19 cellular contexts compared by ENCODE assay signal in genomic region chr6:80728340-80728739, GRCh38.
DNase-seq lines count a peak whose midpoint lies in the region; ATAC-seq and TF ChIP-seq lines count a peak whose summit lies in the region.
"Had no signal": no experiment of that assay in that cellular context is flagged by ENCODE, and none has a peak within 500 bp of the region (broad histone marks: within the 10 kb centered on the region; RNA-seq: fewer than 3 reads in every experiment).

No MANE protein-coding gene starts in this region.

- no peak overlapping the region for H2BK5ac ChIP-seq in IMR-90 (ENCODE audit: low read depth, low read length, poor library complexity, severe bottlenecking)

- no peak overlapping the region for H2BK15ac ChIP-seq in IMR-90 (ENCODE audit: low read depth, low read length)

- no peaks in the 10 kb centered on the region for H3K4me1 Mint-ChIP-seq in activated CD4-positive, alpha-beta T cell treated with anti-CD3 and anti-CD28 coated beads, Interleukin-2, amount 10 ng/mL, durations not matched to agents 24 days and 14 days
- H3K4me1 Mint-ChIP-seq: CD14-positive monocyte; CD8-positive, alpha-beta memory T cell had no signal

- no peak for TF ChIP-seq CTCF in AG10803 (conservative IDR thresholded peaks at IDR 0.05; ENCODE audit: low read length)
- TF ChIP-seq CTCF in IMR-90 (conservative IDR thresholded peaks at IDR 0.05; ENCODE audit: low read depth, low read length), result no peak
- no peak for TF ChIP-seq CTCF in fibroblast of mammary gland (conservative IDR thresholded peaks at IDR 0.05; ENCODE audit: control insufficient read depth, insufficient read depth, low read depth, low read length)

- no peak overlapping the region for H3K23ac ChIP-seq in IMR-90 (ENCODE audit: low read depth, low read length)

- no peak overlapping the region for H2AK5ac ChIP-seq in IMR-90 (ENCODE audit: low read depth, low read length)

- no peak overlapping the region for H4K5ac ChIP-seq in IMR-90 (ENCODE audit: low read depth, low read length)

- H3K56ac ChIP-seq in IMR-90 (ENCODE audit: extremely low read depth, insufficient read depth, low read length), result no peak overlapping the region

- H3K9me1 ChIP-seq in IMR-90 (ENCODE audit: insufficient read depth, low read length), result no peaks in the 10 kb centered on the region

- H4K91ac ChIP-seq in IMR-90 (ENCODE audit: insufficient read depth, low read depth, low read length), result no peak overlapping the region

- no peak overlapping the region for H2BK120ac ChIP-seq in IMR-90 (ENCODE audit: low read depth, low read length)

- no peak overlapping the region for H2AFZ ChIP-seq in IMR-90 (replicated peaks; ENCODE audit: low read length, poor library complexity)

- H3K27ac Mint-ChIP-seq in activated CD4-positive, alpha-beta T cell treated with anti-CD3 and anti-CD28 coated beads, Interleukin-2, amount 10 ng/mL, durations not matched to agents 24 days and 14 days, result no peak overlapping the region
- H3K27ac Mint-ChIP-seq: CD14-positive monocyte; CD4-positive, alpha-beta T cell; CD8-positive, alpha-beta memory T cell had no signal

- H3K14ac ChIP-seq in IMR-90 (replicated peaks; ENCODE audit: low read depth, low read length), result no peak overlapping the region

- POLR2A ChIA-PET in IMR-90 (lab: Charles Lee; ENCODE audit: unreplicated experiment), result interaction anchor here (0.5 to 0.6 kb wide), 2 partner anchors 203 to 1546 kb away, joined by 6 to 8 read pairs; no protein-coding TSS in a partner anchor

- peaks cover 2% of the 10 kb centered on the region; the same call in 1 of the 2 replicates for H3K4me1 ChIP-seq in IMR-90 (ENCODE audit: control insufficient read depth, insufficient read depth, low read length)
- H3K4me1 ChIP-seq: BLaER1 treated with 17β-estradiol and CSF1 and Interleukin-3, amounts not matched to agents 10 nM and 100 nM had no signal

- H3K4ac ChIP-seq in IMR-90 (ENCODE audit: low read depth, low read length), result no peak overlapping the region

- H2AK9ac ChIP-seq in IMR-90 (replicated peaks; ENCODE audit: low read depth, low read length, poor library complexity), result no peak overlapping the region

- H2BK20ac ChIP-seq in IMR-90 (ENCODE audit: low read depth, low read length), result no peak overlapping the region

- no peaks in the 10 kb centered on the region for H3K36me3 ChIP-seq in IMR-90 (ENCODE audit: control insufficient read depth, insufficient read depth, low read length)
- H3K36me3 ChIP-seq: BE2C; BLaER1 treated with 17β-estradiol and CSF1 and Interleukin-3, amounts not matched to agents 10 nM and 100 nM had no signal

- TF ChIP-seq POLR2A in IMR-90 (IDR thresholded peaks at IDR 0.05; ENCODE audit: low read depth, low read length), result no peak

- no TSS peak for BruUV-seq in IMR-90 (replicated peaks; lab: Mats Ljungman, UMichigan)

- ATAC-seq in IMR-90 (ENCODE audit: low read depth), result no peak
- ATAC-seq: GM12878 had no signal

- H3K4me3 ChIP-seq in AG10803 (ENCODE audit: low read length) (no peak overlapping the region), IMR-90 (ENCODE audit: insufficient read depth, low read depth, low read length) (no peak overlapping the region), fibroblast of mammary gland (ENCODE audit: control insufficient read depth, low read depth, low read length) (no peak overlapping the region)
- H3K4me3 ChIP-seq: BLaER1 treated with 17β-estradiol and CSF1 and Interleukin-3, amounts not matched to agents 10 nM and 100 nM; GM12878 had no signal

- no peaks in the 10 kb centered on the region for H3K27me3 ChIP-seq in IMR-90 (ENCODE audit: control insufficient read depth, insufficient read depth, low read length)
- H3K27me3 ChIP-seq: BE2C; BLaER1 treated with 17β-estradiol and CSF1 and Interleukin-3, amounts not matched to agents 10 nM and 100 nM had no signal

- H3K4me3 Mint-ChIP-seq in activated CD4-positive, alpha-beta T cell treated with anti-CD3 and anti-CD28 coated beads, Interleukin-2, amount 10 ng/mL, durations not matched to agents 24 days and 14 days, result no peak overlapping the region
- H3K4me3 Mint-ChIP-seq: CD14-positive monocyte; CD4-positive, alpha-beta T cell; CD8-positive, alpha-beta memory T cell had no signal

- no peak overlapping the region for H3K18ac ChIP-seq in IMR-90 (ENCODE audit: low read depth, low read length)

- no peaks in the 10 kb centered on the region for H3K9me3 Mint-ChIP-seq in activated CD4-positive, alpha-beta T cell treated with anti-CD3 and anti-CD28 coated beads, Interleukin-2, amount 10 ng/mL, durations not matched to agents 24 days and 14 days
- H3K9me3 Mint-ChIP-seq: CD4-positive, alpha-beta T cell had no signal

- TF ChIP-seq RAD21 in IMR-90 (IDR thresholded peaks at IDR 0.05; ENCODE audit: low read length), result no peak

- H3K4me2 ChIP-seq in IMR-90 (ENCODE audit: low read depth, low read length), result no peak overlapping the region
- H3K4me2 ChIP-seq: BLaER1 treated with 17β-estradiol and CSF1 and Interleukin-3, amounts not matched to agents 10 nM and 100 nM had no signal

- dilution Hi-C loops in IMR-90 (cut with HindIII; ENCODE audit: low sequenced_read_pairs, unreplicated experiment), result no loop called here

- DNase-seq in AG10803 (ENCODE audit: low read depth) (peak; percentile 36), IMR-90 (no peak), fibroblast of mammary gland (ENCODE audit: low read depth) (peak; percentile 32), GM19238 (ENCODE audit: insufficient read length, low spot score) (no peak), mucosa of gallbladder (ENCODE audit: low spot score) (no peak)
- DNase-seq in activated CD4-positive, alpha-beta T cell treated with anti-CD3 and anti-CD28 coated beads, Interleukin-2, amount 10 ng/mL, durations not matched to agents 24 days and 14 days, result no peak
- DNase-seq: AML-193; BE2C; CD4-positive, alpha-beta T cell; CD8-positive, alpha-beta memory T cell; DMS 273 treated with DMSO at 0.1 percent for 48 hours; DMS79; EL; GDM1; H7; HCEC 1CT had no signal

- in situ Hi-C loops in IMR-90 (cut with MboI; ENCODE audit: low sequenced_read_pairs), result no loop called here

- no peaks in the 10 kb centered on the region for H3K9me3 ChIP-seq in IMR-90 (ENCODE audit: control insufficient read depth, insufficient read depth, low read length)
- H3K9me3 ChIP-seq: BE2C; BLaER1 treated with 17β-estradiol and CSF1 and Interleukin-3, amounts not matched to agents 10 nM and 100 nM had no signal

- no peaks in the 10 kb centered on the region for H3K36me3 Mint-ChIP-seq in activated CD4-positive, alpha-beta T cell treated with anti-CD3 and anti-CD28 coated beads, Interleukin-2, amount 10 ng/mL, durations not matched to agents 24 days and 14 days (ENCODE audit: low read depth)
- H3K36me3 Mint-ChIP-seq: CD14-positive monocyte; CD8-positive, alpha-beta memory T cell had no signal

- intact Hi-C loops in IMR-90 (cut with micrococcal nuclease), result no loop called here
- intact Hi-C loops in activated CD4-positive, alpha-beta T cell treated with anti-CD3 and anti-CD28 coated beads, Interleukin-2, amount 10 ng/mL, durations not matched to agents 24 days and 14 days (cut with micrococcal nuclease), result no loop called here

- H3K79me1 ChIP-seq in IMR-90 (ENCODE audit: low read depth in 1 of 2, low read length in 2 of 2), result no peaks in the 10 kb centered on the region

- no peaks in the 10 kb centered on the region for H4K20me1 ChIP-seq in IMR-90 (ENCODE audit: insufficient read depth, low read length)
- H4K20me1 ChIP-seq: BLaER1 treated with 17β-estradiol and CSF1 and Interleukin-3, amounts not matched to agents 10 nM and 100 nM had no signal

- CTCF ChIA-PET in IMR-90 (lab: Yijun Ruan, JAX), result no interaction called here

- H3K27ac ChIP-seq in IMR-90 (ENCODE audit: insufficient read depth, low read length), result no peak overlapping the region
- H3K27ac ChIP-seq: BLaER1 treated with 17β-estradiol and CSF1 and Interleukin-3, amounts not matched to agents 10 nM and 100 nM had no signal

- WGBS in IMR-90 (ENCODE audit: extremely low coverage in 2 of 2, insufficient read length in 1 of 2), 2 experiments, result no CpG with 5 or more reads among the region's 1 CpG

- H3K27me3 Mint-ChIP-seq in activated CD4-positive, alpha-beta T cell treated with anti-CD3 and anti-CD28 coated beads, Interleukin-2, amount 10 ng/mL, durations not matched to agents 24 days and 14 days, result no peaks in the 10 kb centered on the region
- H3K27me3 Mint-ChIP-seq: CD4-positive, alpha-beta T cell had no signal

- H4K8ac ChIP-seq in IMR-90 (ENCODE audit: low read depth in 2 of 2, low read length in 2 of 2), result no peak overlapping the region

- no peak overlapping the region for H3K9ac ChIP-seq in IMR-90 (ENCODE audit: low read depth, low read length)
- H3K9ac ChIP-seq: BLaER1 treated with 17β-estradiol and CSF1 and Interleukin-3, amounts not matched to agents 10 nM and 100 nM had no signal

TF ChIP-seq in IMR-90, 13 proteins besides CTCF, POLR2A, EP300 and RAD21:
- peak; percentile 69 for TF ChIP-seq CEBPB (IDR thresholded peaks at IDR 0.05; ENCODE audit: low read depth, low read length)
- TF ChIP-seq, protein P1, sequence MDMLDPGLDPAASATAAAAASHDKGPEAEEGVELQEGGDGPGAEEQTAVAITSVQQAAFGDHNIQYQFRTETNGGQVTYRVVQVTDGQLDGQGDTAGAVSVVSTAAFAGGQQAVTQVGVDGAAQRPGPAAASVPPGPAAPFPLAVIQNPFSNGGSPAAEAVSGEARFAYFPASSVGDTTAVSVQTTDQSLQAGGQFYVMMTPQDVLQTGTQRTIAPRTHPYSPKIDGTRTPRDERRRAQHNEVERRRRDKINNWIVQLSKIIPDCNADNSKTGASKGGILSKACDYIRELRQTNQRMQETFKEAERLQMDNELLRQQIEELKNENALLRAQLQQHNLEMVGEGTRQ (IDR thresholded peaks at IDR 0.05; ENCODE audit: low read depth, low read length), result no peak

Comparison
In these comparisons a context has a peak if more than half of its experiments do, and no peak if none do; other contexts are left out.
1. DNase-seq: peak in AG10803 (single experiment) and fibroblast of mammary gland (single experiment); none in IMR-90 (single experiment), activated CD4-positive, alpha-beta T cell treated with anti-CD3 and anti-CD28 coated beads, Interleukin-2, amount 10 ng/mL, durations not matched to agents 24 days and 14 days (single experiment), GM19238 (single experiment) and mucosa of gallbladder (single experiment).